ENCODE assay signal across 8 cellular contexts in genomic region chr11:76598426-76598839, GRCh38.
DNase-seq lines count a peak whose midpoint lies in the region; ATAC-seq and TF ChIP-seq lines count a peak whose summit lies in the region.

No MANE protein-coding gene starts in this region.

- peak; percentile 67 to 79 for ATAC-seq in activated CD4-positive, CD25-positive, alpha-beta regulatory T cell treated with anti-CD3 and anti-CD28 coated beads, Interleukin-2, amount 50 U/mL, for 24 hours

- H3K27ac ChIP-seq in VCaP = no peak overlapping the region
- peak overlapping the region; percentile 60 for H3K27ac ChIP-seq in left ventricle myocardium inferior (replicated peaks)
- no peak overlapping the region for H3K27ac ChIP-seq in tibial artery

- H3K36me3 ChIP-seq in left ventricle myocardium inferior = no peaks in the 10 kb centered on the region
- H3K36me3 ChIP-seq in tibial artery = no peaks in the 10 kb centered on the region

- peaks cover 41% of the 10 kb centered on the region for H3K4me1 Mint-ChIP-seq in T-helper 2 cell treated with Interferon-gamma antibody and Interleukin-4, amounts not matched to agents 5 μg/mL and 100 μg/mL, for 36 hours (ENCODE audit: low read depth)

- no peaks in the 10 kb centered on the region for H3K27me3 Mint-ChIP-seq in T-helper 2 cell treated with Interferon-gamma antibody and Interleukin-4, amounts not matched to agents 5 μg/mL and 100 μg/mL, for 36 hours (ENCODE audit: low read depth)

- intact Hi-C loops in left ventricle myocardium inferior (cut with micrococcal nuclease) = loop anchor here (5.0 kb wide), 1 partner anchor 84 kb away; no protein-coding TSS in a partner anchor
- intact Hi-C loops in tibial artery (cut with DNase I; ENCODE audit: low total_unique reads) = loop anchor here (5.0 kb wide), 1 partner anchor 79 kb away; no protein-coding TSS in a partner anchor

- DNase-seq in activated CD4-positive, CD25-positive, alpha-beta regulatory T cell treated with anti-CD3 and anti-CD28 coated beads, Interleukin-2, amount 50 U/mL, for 72 hours = no peak
- peak; percentile 60 for DNase-seq in KBM-7
- DNase-seq in left ventricle myocardium inferior = no peak
- DNase-seq in tibial artery = peak in 1 of 2 donors; percentile 43
- DNase-seq in T-helper 2 cell treated with Interferon-gamma antibody and Interleukin-4, amounts not matched to agents 5 μg/mL and 100 μg/mL, for 36 hours (ENCODE audit: low spot score) = no peak
- no peak for DNase-seq in HPDE6-E6E7 (ENCODE audit: extremely low spot score)

- H3K36me3 Mint-ChIP-seq in T-helper 2 cell treated with Interferon-gamma antibody and Interleukin-4, amounts not matched to agents 5 μg/mL and 100 μg/mL, for 36 hours (ENCODE audit: low read depth) = peaks cover 14% of the 10 kb centered on the region

- H3K27me3 ChIP-seq in left ventricle myocardium inferior (ENCODE audit: low read depth) = no peaks in the 10 kb centered on the region
- H3K27me3 ChIP-seq in tibial artery = no peaks in the 10 kb centered on the region

- in situ Hi-C loops in KBM-7 (cut with MboI; ENCODE audit: low pct_unique_long_range_greater_than_20kb, low sequenced_read_pairs) = loop anchor here (25.0 kb wide), 1 partner anchor 89 kb away; no protein-coding TSS in a partner anchor

- TF ChIP-seq CTCF in VCaP (conservative IDR thresholded peaks at IDR 0.05) = peak; percentile 71
- TF ChIP-seq CTCF in left ventricle myocardium inferior (IDR thresholded peaks at IDR 0.05; ENCODE audit: borderline replicate concordance) = peak; percentile 71
- TF ChIP-seq CTCF in tibial artery (IDR thresholded peaks at IDR 0.05) = peak; percentile 57 to 62

- no peak overlapping the region for H3K4me3 Mint-ChIP-seq in T-helper 2 cell treated with Interferon-gamma antibody and Interleukin-4, amounts not matched to agents 5 μg/mL and 100 μg/mL, for 36 hours

- H3K9me3 Mint-ChIP-seq in T-helper 2 cell treated with Interferon-gamma antibody and Interleukin-4, amounts not matched to agents 5 μg/mL and 100 μg/mL, for 36 hours = peaks cover 14% of the 10 kb centered on the region

- H3K9me3 ChIP-seq in left ventricle myocardium inferior (replicated peaks) (no peaks in the 10 kb centered on the region), tibial artery (no peaks in the 10 kb centered on the region)

- H3K4me3 ChIP-seq in left ventricle myocardium inferior (no peak overlapping the region), tibial artery (no peak overlapping the region)

- H3K27ac Mint-ChIP-seq in T-helper 2 cell treated with Interferon-gamma antibody and Interleukin-4, amounts not matched to agents 5 μg/mL and 100 μg/mL, for 36 hours = no peak overlapping the region

- H3K4me1 ChIP-seq in left ventricle myocardium inferior = peaks cover 36% of the 10 kb centered on the region
- H3K4me1 ChIP-seq in tibial artery = peaks cover 0 to 16% (median 7%) of the 10 kb centered on the region in 4 donors
